ENCODE assay signal across 35 cellular contexts in genomic region chrX:79530310-79531108, GRCh38.
"Had no signal": no experiment of that assay in that cellular context is flagged by ENCODE, and none has a peak within 500 bp of the region (broad histone marks: within the 10 kb centered on the region; RNA-seq: fewer than 3 reads in every experiment).

No MANE protein-coding gene starts in this region.

- H3K9ac ChIP-seq: KMS-11 had no signal

- H3K36me3 ChIP-seq: MG63 had no signal

- H3K4me3 ChIP-seq: MG63 had no signal

- H3K27me3 ChIP-seq: MG63 had no signal

- H3K9me3 ChIP-seq: MG63 had no signal

- H3K27ac ChIP-seq: KMS-11 had no signal

- DNase-seq: Karpas-422, Kasumi-1, MG63, MM.1S, MV-4-11, NCI-H1048, NCI-H1092, NCI-H1092 treated with DMSO at 0.1 percent for 48 hours, NCI-H1105, NCI-H1105 treated with DMSO at 0.1 percent for 48 hours, NCI-H1417, NCI-H1417 treated with DMSO at 0.1 percent for 48 hours, NCI-H1436, NCI-H1436 treated with DMSO at 0.1 percent for 48 hours, NCI-H146, NCI-H1694, NCI-H1694 treated with DMSO at 0.1 percent for 48 hours, NCI-H187, NCI-H187 treated with DMSO at 0.1 percent for 48 hours, NCI-H1930, NCI-H2029, NCI-H2029 treated with DMSO at 0.1 percent for 48 hours, NCI-H2081, NCI-H2081 treated with DMSO at 0.1 percent for 48 hours, NCI-H2107, NCI-H2171, NCI-H2171 treated with DMSO at 0.1 percent for 48 hours, NCI-H2227 treated with DMSO at 0.1 percent for 48 hours, NCI-H226, NCI-H345, NCI-H446, NCI-H446 treated with DMSO at 0.1 percent for 48 hours, NCI-H510A, NCI-H510A treated with DMSO at 0.1 percent for 48 hours had no signal
